ENCODE assay signal across 16 cellular contexts in genomic region chr1:205300149-205300548, GRCh38. TPM values are rescaled to one million over a fixed set of nuclear protein-coding genes. Genes with fewer than 3 reads are reported as not detected.
DNase-seq lines count a peak whose midpoint lies in the region; ATAC-seq, FAIRE-seq and TF ChIP-seq lines count a peak whose summit lies in the region.
"Had no signal": no experiment of that assay in that cellular context is flagged by ENCODE, and none has a peak within 500 bp of the region (broad histone marks: within the 10 kb centered on the region; RNA-seq: fewer than 3 reads in every experiment).

No MANE protein-coding gene starts in this region.

- H3K27me3 ChIP-seq in HUES6 (ENCODE audit: control insufficient read depth, insufficient read depth, low read length) = no peaks in the 10 kb centered on the region
- H3K27me3 ChIP-seq in astrocyte (ENCODE audit: insufficient read depth, low read length) = no peaks in the 10 kb centered on the region
- H3K27me3 ChIP-seq in lower lobe of right lung (ENCODE audit: low read depth) = no peaks in the 10 kb centered on the region
- H3K27me3 ChIP-seq in spleen (replicated peaks in 1 of 7) = no peaks in the 10 kb centered on the region

- no peaks in the 10 kb centered on the region for H4K20me1 ChIP-seq in astrocyte (ENCODE audit: insufficient read depth, low read length)

- H3K4me3 Mint-ChIP-seq in astrocyte (ENCODE audit: unreplicated experiment) (no peak overlapping the region), endothelial cell (ENCODE audit: unreplicated experiment) (no peak overlapping the region), T-helper 17 cell (no peak overlapping the region)

- 80 to 91% (median 83%) methylated on average over 9 of the region's 9 CpGs for WGBS in spleen, 5 donors

- H3K4me2 ChIP-seq in astrocyte (ENCODE audit: low read length) = peak overlapping the region; percentile 80

- TF ChIP-seq POLR2A in spleen (IDR thresholded peaks at IDR 0.05) = no peak

- H3K27ac Mint-ChIP-seq in astrocyte (ENCODE audit: unreplicated experiment) = peak overlapping the region; percentile 100
- no peak overlapping the region for H3K27ac Mint-ChIP-seq in endothelial cell (ENCODE audit: unreplicated experiment)
- no peak overlapping the region for H3K27ac Mint-ChIP-seq in T-helper 17 cell

- H3K4me1 Mint-ChIP-seq in astrocyte (ENCODE audit: low read depth, unreplicated experiment) = peaks cover 67% of the 10 kb centered on the region
- peaks cover 27% of the 10 kb centered on the region for H3K4me1 Mint-ChIP-seq in endothelial cell (ENCODE audit: unreplicated experiment)
- H3K4me1 Mint-ChIP-seq in T-helper 17 cell = peaks cover 36% of the 10 kb centered on the region

- H2AFZ ChIP-seq in astrocyte (ENCODE audit: low read depth, low read length) = no peak overlapping the region

- intact Hi-C loops in lower lobe of right lung (cut with DNase I) = no loop called here
- intact Hi-C loops in spleen (cut with DNase I; ENCODE audit: low total_unique reads) = no loop called here
- intact Hi-C loops in cardiac septum (cut with DNase I) = no loop called here

- H3K36me3 Mint-ChIP-seq in astrocyte (ENCODE audit: low read depth, unreplicated experiment) = peaks cover 13% of the 10 kb centered on the region
- peaks cover 12% of the 10 kb centered on the region for H3K36me3 Mint-ChIP-seq in endothelial cell (ENCODE audit: low read depth, unreplicated experiment)
- H3K36me3 Mint-ChIP-seq in T-helper 17 cell (ENCODE audit: low read depth) = peaks cover 8% of the 10 kb centered on the region

- no peak for ATAC-seq in lower lobe of right lung
- ATAC-seq in GM21737 (IDR thresholded peaks at IDR 0.05; ENCODE audit: unreplicated experiment) = no peak
- no peak for ATAC-seq in T-helper 17 cell

- TF ChIP-seq CTCF in astrocyte (IDR thresholded peaks at IDR 0.05; ENCODE audit: insufficient read depth, low read depth, low read length) (no peak), lower lobe of right lung (IDR thresholded peaks at IDR 0.05) (no peak), spleen (IDR thresholded peaks at IDR 0.05 in 8 of 11, conservative IDR thresholded peaks at IDR 0.05 in 3 of 11) (no peak), endothelial cell (IDR thresholded peaks at IDR 0.05; ENCODE audit: unreplicated experiment) (no peak)

- H3K9me3 Mint-ChIP-seq in astrocyte (ENCODE audit: unreplicated experiment) (peaks cover 2% of the 10 kb centered on the region), endothelial cell (ENCODE audit: unreplicated experiment) (no peaks in the 10 kb centered on the region)

- H3K4me3 ChIP-seq in HUES6 (ENCODE audit: low read depth, low read length) (no peak overlapping the region), astrocyte (ENCODE audit: insufficient read depth, low read depth, low read length) (no peak overlapping the region), lower lobe of right lung (no peak overlapping the region), spleen (no peak overlapping the region)

- H3K27ac ChIP-seq in HUES6 (ENCODE audit: low read depth, low read length) (peak overlapping the region; percentile 99), astrocyte (ENCODE audit: low read depth, low read length) (peak overlapping the region; percentile 100), lower lobe of right lung (peak overlapping the region; percentile 36), spleen (peak overlapping the region in 5 of 8 donors; percentile 33 to 66 (median 63))

- H3K9me3 ChIP-seq in HUES6 (ENCODE audit: control insufficient read depth, insufficient read depth, low read depth, low read length) (no peaks in the 10 kb centered on the region), astrocyte (ENCODE audit: insufficient read depth, low read depth, low read length) (no peaks in the 10 kb centered on the region), lower lobe of right lung (no peaks in the 10 kb centered on the region), spleen (no peaks in the 10 kb centered on the region), T-helper 17 cell (ENCODE audit: control insufficient read depth, low read length, poor library complexity, severe bottlenecking) (no peaks in the 10 kb centered on the region)

- DNase-seq in astrocyte (ENCODE audit: low read depth) (no peak), lower lobe of right lung (no peak), spleen (no peak), cardiac septum (ENCODE audit: low spot score) (no peak), endothelial cell (ENCODE audit: low spot score) (no peak), T-helper 17 cell (no peak)
- DNase-seq: activated CD4-positive, alpha-beta T cell treated with anti-CD3 and anti-CD28 coated beads for 1 hour; activated CD8-positive, alpha-beta memory T cell treated with anti-CD3 and anti-CD28 coated beads, Interleukin-2, amount 50 U/mL, for 4 hours; activated naive CD4-positive, alpha-beta T cell treated with Interleukin-2 at 50 U/mL for 16 hours; EL; foreskin melanocyte; NCI-H1105 treated with DMSO at 0.1 percent for 48 hours; NCI-H345 had no signal

- H3K9ac ChIP-seq in HUES6 (ENCODE audit: low read length) (peak overlapping the region; percentile 92), astrocyte (ENCODE audit: low read length) (peak overlapping the region; percentile 90)

- H3K36me3 ChIP-seq in HUES6 (ENCODE audit: control insufficient read depth, insufficient read depth, low read length) (peaks cover 32% of the 10 kb centered on the region), astrocyte (ENCODE audit: insufficient read depth, low read length) (peaks cover 14% of the 10 kb centered on the region), lower lobe of right lung (peaks cover 32% of the 10 kb centered on the region), spleen (peaks cover 5 to 40% (median 35%) of the 10 kb centered on the region in 6 donors)

- H3K27me3 Mint-ChIP-seq in astrocyte (ENCODE audit: low read depth, unreplicated experiment) (no peaks in the 10 kb centered on the region), endothelial cell (ENCODE audit: unreplicated experiment) (peaks cover 3% of the 10 kb centered on the region), T-helper 17 cell (no peaks in the 10 kb centered on the region)

- no peak for FAIRE-seq in astrocyte (lab: Jason Lieb, UNC)

- peaks cover 16% of the 10 kb centered on the region for H3K79me2 ChIP-seq in astrocyte (ENCODE audit: insufficient read depth, low read length)

- H3K4me1 ChIP-seq in HUES6 (ENCODE audit: control insufficient read depth, insufficient read depth, low read length) (peaks cover 64% of the 10 kb centered on the region), astrocyte (ENCODE audit: insufficient read depth, low read length) (peaks cover 52% of the 10 kb centered on the region), lower lobe of right lung (peaks cover 22% of the 10 kb centered on the region), spleen (peaks cover 10 to 82% (median 36%) of the 10 kb centered on the region in 6 donors)

RNA-seq across cellular contexts. Expression of gene NUAK2, which starts 21.4 kb away (rescaled TPM):
- total RNA-seq in astrocyte (35.3 and 49.4 TPM in 2 replicates), lower lobe of right lung (6.8 TPM), spleen (10 to 100 TPM in 6 of 7 donors, 1 to 10 TPM in 1; 9.3 to 32.7 (median 20.0) TPM), cardiac septum (0.75 TPM), endothelial cell (ENCODE audit: unreplicated experiment) (3.6 TPM), T-helper 17 cell (1 to 10 TPM; 5.1 to 8.6 TPM)
- polyA plus RNA-seq in spleen = 1 to 10 TPM; 5.7 to 6.6 (median 5.8) TPM

RNA-seq across cellular contexts. Expression of gene KLHDC8A, which starts 56.6 kb away (rescaled TPM):
- total RNA-seq in astrocyte (0.39 and 0.50 TPM in 2 replicates), lower lobe of right lung (0.97 TPM), spleen (1 to 10 TPM in 1 of 7 donors, under 1 TPM in 3, not detected in 3; 0.17 to 2.8 (median 0.62) TPM), cardiac septum (not detected), endothelial cell (ENCODE audit: unreplicated experiment) (1.5 TPM), T-helper 17 cell (not detected)
- under 1 TPM; 0.26 to 0.48 (median 0.39) TPM for polyA plus RNA-seq in spleen
- total RNA-seq: mesenteric fat pad had no signal

Comparison
In these comparisons a context has a peak if more than half of its experiments do, and no peak if none do; other contexts are left out.
1. H3K27ac ChIP-seq: peak in every context shown above with its lines; median percentile 100 in astrocyte; 99 in HUES6; 63 in spleen; 36 in lower lobe of right lung.